In the genomic region with DNA sequence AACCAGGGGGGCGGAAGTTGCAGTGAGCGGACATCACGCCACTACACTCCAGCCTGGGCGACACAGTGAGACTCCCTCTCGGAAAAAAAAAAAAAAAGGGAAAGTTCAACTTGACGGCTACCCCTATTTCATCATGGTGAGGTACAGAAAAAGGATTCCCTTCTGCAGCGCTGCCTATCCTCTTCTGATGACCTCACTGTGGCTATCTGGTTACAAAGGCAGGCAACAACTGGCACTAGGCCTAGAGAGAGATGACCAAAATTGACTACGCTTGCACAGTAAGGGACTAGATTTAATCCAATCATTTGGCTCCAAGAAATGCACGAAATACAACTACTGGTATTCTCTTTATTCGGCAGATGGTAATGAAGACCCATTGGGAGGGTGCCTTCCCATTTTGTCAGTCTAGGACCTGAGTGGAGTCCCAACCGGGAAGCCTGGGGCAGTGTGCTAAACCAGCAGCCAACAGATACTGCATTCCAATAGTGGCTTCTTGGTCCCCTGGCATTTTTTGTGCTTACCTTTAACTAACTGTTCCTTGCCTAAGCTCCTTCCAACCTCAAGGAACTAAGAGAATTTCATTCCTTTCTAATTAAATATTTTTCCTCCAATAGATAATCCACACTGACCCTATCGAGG, we compare ENCODE assay signal across 8 cellular contexts. TPM values are rescaled to one million over a fixed set of nuclear protein-coding genes. Genes with fewer than 3 reads are reported as not detected.
DNase-seq lines count a peak whose midpoint lies in the region; ATAC-seq, FAIRE-seq and TF ChIP-seq lines count a peak whose summit lies in the region.

No MANE protein-coding gene starts in this region.

- no peak overlapping the region for H2AFZ ChIP-seq in mesenchymal stem cell (ENCODE audit: low read depth, low read length)

- H2BK15ac ChIP-seq in mesenchymal stem cell (ENCODE audit: low read depth, poor library complexity, severe bottlenecking): no peak overlapping the region

- H3K27me3 Mint-ChIP-seq in CD4-positive, alpha-beta T cell: no peaks in the 10 kb centered on the region

- peaks cover 10% of the 10 kb centered on the region for H3K4me1 ChIP-seq in mesenchymal stem cell (ENCODE audit: control insufficient read depth, insufficient read depth, low read depth, low read length)
- H3K4me1 ChIP-seq in aorta (ENCODE audit: control insufficient read depth in 1 of 2, insufficient read depth in 2 of 2, low read length in 2 of 2): no peaks in the 10 kb centered on the region

- peaks cover 24% of the 10 kb centered on the region for H3K79me1 ChIP-seq in mesenchymal stem cell (replicated peaks; ENCODE audit: low read length, poor library complexity, severe bottlenecking)

- H3K14ac ChIP-seq in mesenchymal stem cell (ENCODE audit: low read length in 2 of 2): no peak overlapping the region

- peaks cover 90% of the 10 kb centered on the region for H3K36me3 Mint-ChIP-seq in CD4-positive, alpha-beta T cell (ENCODE audit: low read depth)

- peak overlapping the region; percentile 95 for H3K9ac ChIP-seq in mesenchymal stem cell (ENCODE audit: low read length)

- 95% methylated on average over 11 of the region's 12 CpGs for whole genome bisulfite sequencing in mesenchymal stem cell
- WGBS in aorta, 2 donors: 47 to 52% methylated on average over 12 of the region's 12 CpGs

- peak overlapping the region; percentile 71 for H2BK5ac ChIP-seq in mesenchymal stem cell (ENCODE audit: low read depth, low read length, poor library complexity, severe bottlenecking)

- no peak for TF ChIP-seq CTCF in CD4-positive, alpha-beta T cell (IDR thresholded peaks at IDR 0.05)
- TF ChIP-seq CTCF in LNCaP clone FGC (IDR thresholded peaks at IDR 0.05; ENCODE audit: control insufficient read depth, extremely low read depth, insufficient read depth) (no peak), bronchial epithelial cell (IDR thresholded peaks at IDR 0.05; ENCODE audit: insufficient read depth, low read length, severe bottlenecking) (no peak)

- ATAC-seq in CD4-positive, alpha-beta T cell (ENCODE audit: poor library complexity): no peak
- peak; percentile 74 for ATAC-seq in aorta (ENCODE audit: low FRiP score)

- DNase-seq in CD4-positive, alpha-beta T cell: no peak
- DNase-seq in LNCaP clone FGC (ENCODE audit: low read depth): peak; percentile 51
- peak; percentile 86 for DNase-seq in bronchial epithelial cell (ENCODE audit: low read depth)
- peak; percentile 49 for DNase-seq in mesenchymal stem cell
- DNase-seq in aorta: no peak
- DNase-seq in effector CD8-positive, alpha-beta T cell (lab: John Stamatoyannopoulos, UW): no peak
- DNase-seq in stimulated activated CD4-positive, alpha-beta T cell treated with anti-CD3 and anti-CD28 coated beads, Interleukin-2, amount 100 ng/mL, for 24 hours: no peak
- DNase-seq in COR-L47 (lab: John Stamatoyannopoulos, UW): no peak

- H3K23ac ChIP-seq in mesenchymal stem cell (ENCODE audit: low read length in 2 of 2): peak overlapping the region in 1 of 2 experiments; percentile 1

- no peak overlapping the region for H2BK120ac ChIP-seq in mesenchymal stem cell (ENCODE audit: low read depth, low read length)

- H3K27ac ChIP-seq in CD4-positive, alpha-beta T cell (ENCODE audit: low read depth, low read length): peak overlapping the region; percentile 95
- peak overlapping the region; percentile 96 for H3K27ac ChIP-seq in mesenchymal stem cell (ENCODE audit: low read length, poor library complexity, severe bottlenecking)
- H3K27ac ChIP-seq in aorta (ENCODE audit: low read depth in 1 of 2, low read length in 2 of 2): peak overlapping the region; percentile 94 to 97

- H4K8ac ChIP-seq in mesenchymal stem cell (ENCODE audit: low read length): no peak overlapping the region

- H3K4me1 Mint-ChIP-seq in CD4-positive, alpha-beta T cell (ENCODE audit: low read depth): peaks cover 91% of the 10 kb centered on the region

- H3K27me3 ChIP-seq in CD4-positive, alpha-beta T cell (ENCODE audit: control insufficient read depth, insufficient read depth, low read length): no peaks in the 10 kb centered on the region
- H3K27me3 ChIP-seq in bronchial epithelial cell (ENCODE audit: control insufficient read depth, insufficient read depth, low read length) (no peaks in the 10 kb centered on the region), mesenchymal stem cell (ENCODE audit: control insufficient read depth in 1 of 2, insufficient read depth in 1 of 2, low read length in 2 of 2) (no peaks in the 10 kb centered on the region), aorta (ENCODE audit: control insufficient read depth in 1 of 2, insufficient read depth in 2 of 2, low read length in 1 of 2) (no peaks in the 10 kb centered on the region)

- peak overlapping the region; percentile 76 for H3K4me2 ChIP-seq in mesenchymal stem cell (ENCODE audit: low read length, poor library complexity, severe bottlenecking)

- CTCF ChIA-PET in CD4-positive, alpha-beta T cell (lab: Charles Lee): interaction anchor here (0.9 to 2.1 kb wide), 4 partner anchors 9 to 126 kb away, joined by 3 to 6 read pairs (median 4); no protein-coding TSS in a partner anchor

- intact Hi-C loops in CD4-positive, alpha-beta T cell (cut with DNase I, micrococcal nuclease): loop anchor here in 1 of 2 experiments (5.0 to 10.0 kb wide), 3 partner anchors 35 to 122 kb away; a partner anchor contains a TSS
- intact Hi-C loops in aorta (cut with DNase I): loop anchor here in 1 of 2 donors (5.0 kb wide), 1 partner anchor 40 kb away; no protein-coding TSS in a partner anchor

- H2BK12ac ChIP-seq in mesenchymal stem cell (ENCODE audit: low read length in 2 of 2): peak overlapping the region in 1 of 2 experiments; percentile 44

- POLR2A ChIA-PET in CD4-positive, alpha-beta T cell (lab: Charles Lee): interaction anchor here (0.8 to 3.2 kb wide), 12 partner anchors 9 to 294 kb away, joined by 3 to 14 read pairs (median 4); a partner anchor contains a TSS

- H2AK5ac ChIP-seq in mesenchymal stem cell (ENCODE audit: low read length, severe bottlenecking): no peak overlapping the region

- no peak overlapping the region for H4K91ac ChIP-seq in mesenchymal stem cell (ENCODE audit: low read length)

- H3K36me3 ChIP-seq in bronchial epithelial cell (ENCODE audit: control insufficient read depth, insufficient read depth, low read length) (no peaks in the 10 kb centered on the region), mesenchymal stem cell (ENCODE audit: control insufficient read depth in 1 of 2, insufficient read depth in 2 of 2, low read depth in 1 of 2, low read length in 2 of 2) (peaks cover 5 to 8% of the 10 kb centered on the region in 2 experiments), aorta (ENCODE audit: control insufficient read depth in 1 of 2, insufficient read depth in 2 of 2, low read length in 1 of 2) (no peaks in the 10 kb centered on the region)

- H3K9me3 Mint-ChIP-seq in CD4-positive, alpha-beta T cell: no peaks in the 10 kb centered on the region

- no peaks in the 10 kb centered on the region for H3K9me3 ChIP-seq in CD4-positive, alpha-beta T cell (ENCODE audit: control insufficient read depth, low read length)
- H3K9me3 ChIP-seq in mesenchymal stem cell (ENCODE audit: control insufficient read depth, low read length) (no peaks in the 10 kb centered on the region), aorta (ENCODE audit: control insufficient read depth, low read length) (no peaks in the 10 kb centered on the region)

- peak overlapping the region; percentile 66 for H3K4me3 ChIP-seq in LNCaP clone FGC (ENCODE audit: low read depth, low read length)
- peak overlapping the region; percentile 58 for H3K4me3 ChIP-seq in bronchial epithelial cell (ENCODE audit: low read depth, low read length)
- peak overlapping the region in 1 of 2 experiments; percentile 76 for H3K4me3 ChIP-seq in mesenchymal stem cell (ENCODE audit: insufficient read depth in 1 of 2, low read depth in 1 of 2, low read length in 2 of 2)
- H3K4me3 ChIP-seq in aorta (ENCODE audit: low read length in 2 of 2): peak overlapping the region; percentile 57 to 68

- H3K4me3 Mint-ChIP-seq in CD4-positive, alpha-beta T cell: peak overlapping the region; percentile 84

- H3K27ac Mint-ChIP-seq in CD4-positive, alpha-beta T cell: peak overlapping the region; percentile 95

- peak overlapping the region in 1 of 2 experiments; percentile 9 for H3K18ac ChIP-seq in mesenchymal stem cell (ENCODE audit: low read depth in 1 of 2, low read length in 2 of 2)

- no peak for FAIRE-seq in bronchial epithelial cell (lab: Jason Lieb, UNC)

- H3K4ac ChIP-seq in mesenchymal stem cell (ENCODE audit: low read depth in 1 of 2, low read length in 2 of 2): peak overlapping the region in 1 of 2 experiments; percentile 63

RNA-seq across cellular contexts. Expression of a gene that starts 36.6 kb away (rescaled TPM):
- 100 to 1,000 TPM; 565 to 583 TPM for total RNA-seq in CD4-positive, alpha-beta T cell
- total RNA-seq in bronchial epithelial cell (1.3 and 1.9 TPM in 2 replicates), aorta (10 to 100 TPM; 16.8 to 31.8 TPM)
- polyA plus RNA-seq in mesenchymal stem cell (2013, experiment 1 of 2): 8.1 TPM
- 8.0 TPM for polyA plus RNA-seq in mesenchymal stem cell (2013, experiment 2 of 2)
- 1 to 10 TPM; 2.1 to 6.6 TPM for polyA plus RNA-seq in aorta

Comparison
In these comparisons a context has a peak if more than half of its experiments do, and no peak if none do; other contexts are left out.
1. DNase-seq: peak in LNCaP clone FGC (single experiment), bronchial epithelial cell (single experiment) and mesenchymal stem cell (single experiment); none in CD4-positive, alpha-beta T cell (0 of 10), aorta (0 of 2), effector CD8-positive, alpha-beta T cell (single experiment), stimulated activated CD4-positive, alpha-beta T cell treated with anti-CD3 and anti-CD28 coated beads, Interleukin-2, amount 100 ng/mL, for 24 hours (0 of 2) and COR-L47 (single experiment).
2. RNA of a gene that starts 36.6 kb away (total RNA-seq): 565 to 583 TPM in CD4-positive, alpha-beta T cell; 16.8 to 31.8 TPM in aorta and 1.3 to 1.9 TPM in bronchial epithelial cell; every median in the first group is over 10 times any median in the second.
3. Peak in every context shown above with its lines, with median percentiles within 50 percentile points of each other: H3K27ac ChIP-seq.